Comparison of ENCODE assay signal across 8 cellular contexts in the genomic region with DNA sequence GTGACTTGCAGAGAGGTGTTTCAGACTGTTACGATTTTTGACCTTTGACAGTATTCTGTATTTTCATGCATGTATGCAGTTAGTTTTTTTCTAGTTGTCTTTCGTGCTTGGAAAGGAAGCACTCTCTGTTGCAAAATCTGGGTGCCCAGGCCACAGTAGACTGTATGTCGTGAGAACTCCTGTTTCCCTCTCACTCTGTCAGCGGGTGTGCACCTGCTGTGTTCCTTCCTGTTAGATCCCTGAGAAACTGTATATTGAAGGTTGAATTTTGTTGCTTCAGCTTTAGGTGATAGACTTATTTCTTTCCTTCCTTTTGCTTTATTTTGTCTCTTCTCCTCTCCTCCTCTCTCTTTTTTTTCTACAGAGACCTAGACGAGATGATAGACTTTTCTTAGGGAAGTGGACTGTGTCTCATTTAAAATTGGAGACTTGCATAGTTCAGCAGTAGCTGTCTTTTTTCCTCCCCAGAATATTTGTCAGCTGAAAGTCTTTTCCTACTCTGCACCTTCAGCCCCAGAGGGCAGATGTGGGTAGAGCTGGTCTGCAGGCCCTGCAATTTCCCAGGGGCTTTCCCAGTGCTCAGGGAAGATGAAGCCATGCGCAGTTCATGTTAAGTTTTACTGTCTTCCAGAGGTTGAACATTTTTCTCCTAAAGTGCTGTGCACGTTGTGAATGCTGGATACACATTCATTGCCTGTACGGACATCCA. TPM values are rescaled to one million over a fixed set of nuclear protein-coding genes. Genes with fewer than 3 reads are reported as not detected.
DNase-seq lines count a peak whose midpoint lies in the region; ATAC-seq and TF ChIP-seq lines count a peak whose summit lies in the region.

No MANE protein-coding gene starts in this region.

- 10 to 13% methylated on average over 6 to 8 of the region's 8 CpGs for WGBS in transverse colon (ENCODE audit: low coverage in 1 of 2), 2 donors

- H3K9me3 ChIP-seq in A673 (ENCODE audit: low read depth, low read length, poor library complexity, severe bottlenecking) = no peaks in the 10 kb centered on the region
- no peaks in the 10 kb centered on the region for H3K9me3 ChIP-seq in mucosa of rectum (ENCODE audit: control insufficient read depth in 2 of 2, low read length in 2 of 2)
- no peaks in the 10 kb centered on the region for H3K9me3 ChIP-seq in transverse colon

- H3K27me3 ChIP-seq in A673 (replicated peaks; ENCODE audit: insufficient read depth, low read depth, low read length, poor library complexity) (no peaks in the 10 kb centered on the region), H7 (ENCODE audit: control insufficient read depth, insufficient read depth, low read length) (no peaks in the 10 kb centered on the region), mucosa of rectum (ENCODE audit: control insufficient read depth in 2 of 2, insufficient read depth in 2 of 2, low read length in 2 of 2) (no peaks in the 10 kb centered on the region), transverse colon (no peaks in the 10 kb centered on the region)

- CTCF ChIA-PET in A673 (lab: Charles Lee) = interaction anchor here (0.6 to 0.7 kb wide), 2 partner anchors 20 to 468 kb away, joined by 3 to 6 read pairs; no protein-coding TSS in a partner anchor
- CTCF ChIA-PET in T-cell (lab: Charles Lee) = interaction anchor here (0.6 to 1.5 kb wide), 2 partner anchors 8 to 52 kb away, joined by 3 to 5 read pairs; no protein-coding TSS in a partner anchor

- TF ChIP-seq EP300 in transverse colon (IDR thresholded peaks at IDR 0.05; ENCODE audit: low read depth) = no peak

- peak; percentile 10 to 36 (median 19) for ATAC-seq in T-cell (replicated peaks in 1 of 4)
- ATAC-seq in HG03378 (IDR thresholded peaks at IDR 0.05; ENCODE audit: unreplicated experiment) = no peak

- H3K4me1 Mint-ChIP-seq in T-cell = peaks cover 59 to 69% (median 62%) of the 10 kb centered on the region in 3 donors
- peaks cover 66% of the 10 kb centered on the region for H3K4me1 Mint-ChIP-seq in dendritic cell treated with granulocyte-macrophage colony-stimulating factor and Interleukin-4, amounts not matched to agents 40 ng/mL and 50 ng/mL, for 4 days (ENCODE audit: low read depth)

- H3K27ac Mint-ChIP-seq in T-cell = peak overlapping the region; percentile 94 to 96
- peak overlapping the region; percentile 86 for H3K27ac Mint-ChIP-seq in dendritic cell treated with granulocyte-macrophage colony-stimulating factor and Interleukin-4, amounts not matched to agents 40 ng/mL and 50 ng/mL, for 4 days

- H3K27ac ChIP-seq in A673 (ENCODE audit: low read depth, low read length, poor library complexity, severe bottlenecking) (peak overlapping the region; percentile 98), mucosa of rectum (ENCODE audit: low read depth in 2 of 2, low read length in 2 of 2) (peak overlapping the region; percentile 91), transverse colon (peak overlapping the region; percentile 89 to 100 (median 97))

- POLR2A ChIA-PET in A673 (lab: Charles Lee; ENCODE audit: low non-redundant PET) (no interaction called here), T-cell (lab: Charles Lee) (interaction anchor here in 1 of 2 donors (0.5 to 2.0 kb wide), 3 partner anchors 22 to 1040 kb away, joined by 3 to 10 read pairs (median 9); no protein-coding TSS in a partner anchor)

- H3K4me3 ChIP-seq in A673 (ENCODE audit: low read depth, low read length, poor library complexity, severe bottlenecking) = peak overlapping the region; percentile 96
- peak overlapping the region; percentile 84 for H3K4me3 ChIP-seq in H7 (ENCODE audit: insufficient read depth, low read depth, low read length)
- peak overlapping the region; percentile 78 to 90 for H3K4me3 ChIP-seq in mucosa of rectum (ENCODE audit: low read length in 2 of 2)
- peak overlapping the region in 3 of 4 donors; percentile 70 to 99 (median 92) for H3K4me3 ChIP-seq in transverse colon

- no peaks in the 10 kb centered on the region for H3K36me3 Mint-ChIP-seq in T-cell
- peaks cover 16% of the 10 kb centered on the region for H3K36me3 Mint-ChIP-seq in dendritic cell treated with granulocyte-macrophage colony-stimulating factor and Interleukin-4, amounts not matched to agents 40 ng/mL and 50 ng/mL, for 4 days (ENCODE audit: low read depth)

- TF ChIP-seq CTCF in A673 (conservative IDR thresholded peaks at IDR 0.05; ENCODE audit: low read depth, low read length) = no peak
- no peak for TF ChIP-seq CTCF in transverse colon (IDR thresholded peaks at IDR 0.05)

- DNase-seq in A673 (ENCODE audit: low spot score) (peak; percentile 50), H7 (peak; percentile 63), T-cell (peak in 18 of 34 experiments; percentile 15 to 43 (median 27)), transverse colon (peak; percentile 23), NCI-H2029 (lab: John Stamatoyannopoulos, UW) (no peak)

- no peaks in the 10 kb centered on the region for H3K27me3 Mint-ChIP-seq in T-cell
- no peaks in the 10 kb centered on the region for H3K27me3 Mint-ChIP-seq in dendritic cell treated with granulocyte-macrophage colony-stimulating factor and Interleukin-4, amounts not matched to agents 40 ng/mL and 50 ng/mL, for 4 days

- intact Hi-C loops in A673 (cut with micrococcal nuclease; ENCODE audit: unreplicated experiment) (no loop called here), transverse colon (cut with DNase I; ENCODE audit: low total_unique reads) (no loop called here)
- intact Hi-C loops in dendritic cell treated with granulocyte-macrophage colony-stimulating factor and Interleukin-4, amounts not matched to agents 40 ng/mL and 50 ng/mL, for 4 days (cut with micrococcal nuclease) = loop anchor here (5.0 kb wide), 1 partner anchor 444 kb away; the partner anchor contains the start of gene LRRC3

- H3K36me3 ChIP-seq in A673 (ENCODE audit: insufficient read depth, low read length, poor library complexity, severe bottlenecking) = no peaks in the 10 kb centered on the region
- no peaks in the 10 kb centered on the region for H3K36me3 ChIP-seq in H7 (replicated peaks; ENCODE audit: control insufficient read depth, insufficient read depth, low read length)
- H3K36me3 ChIP-seq in mucosa of rectum (ENCODE audit: control insufficient read depth in 2 of 2, insufficient read depth in 2 of 2, low read length in 2 of 2) = no peaks in the 10 kb centered on the region
- H3K36me3 ChIP-seq in transverse colon = no peaks in the 10 kb centered on the region

- peak overlapping the region; percentile 92 to 96 (median 92) for H3K4me3 Mint-ChIP-seq in T-cell
- H3K4me3 Mint-ChIP-seq in dendritic cell treated with granulocyte-macrophage colony-stimulating factor and Interleukin-4, amounts not matched to agents 40 ng/mL and 50 ng/mL, for 4 days = peak overlapping the region; percentile 78

- BruUV-seq in A673 (replicated peaks; lab: Mats Ljungman, UMichigan) = TSS peak; percentile 39

- peak overlapping the region; percentile 68 to 78 for H3K9ac ChIP-seq in mucosa of rectum (ENCODE audit: low read depth in 1 of 2, low read length in 2 of 2)

- no peak for TF ChIP-seq POLR2A in transverse colon (IDR thresholded peaks at IDR 0.05)

- in situ Hi-C loops in transverse colon (cut with MboI; ENCODE audit: low pct_ligation_motif_present in 1 of 4, low pct_unique_long_range_greater_than_20kb in 1 of 4, low sequenced_read_pairs in 3 of 4) = no loop called here

- H3K9me3 Mint-ChIP-seq in T-cell = no peaks in the 10 kb centered on the region
- H3K9me3 Mint-ChIP-seq in dendritic cell treated with granulocyte-macrophage colony-stimulating factor and Interleukin-4, amounts not matched to agents 40 ng/mL and 50 ng/mL, for 4 days = no peaks in the 10 kb centered on the region

- H3K4me1 ChIP-seq in A673 (ENCODE audit: insufficient read depth, low read length, poor library complexity, severe bottlenecking) (peaks cover 20% of the 10 kb centered on the region), mucosa of rectum (ENCODE audit: control insufficient read depth in 2 of 2, insufficient read depth in 2 of 2, low read length in 2 of 2) (peaks cover 4 to 14% of the 10 kb centered on the region in 2 donors), transverse colon (peaks cover 11 to 52% (median 27%) of the 10 kb centered on the region in 4 donors)

RNA-seq across cellular contexts. Expression of gene TRAPPC10, which starts 1.4 kb away (rescaled TPM):
- total RNA-seq in A673 (2021) = 46.6 and 51.4 TPM in 2 replicates
- 24.8 and 34.5 TPM in 2 replicates for total RNA-seq in H7 (2014; rRNA removed; shearing (Covaris generic))
- 100 to 1,000 TPM in 2 of 5 donors, 10 to 100 TPM in 3; 82.5 to 144 (median 92.2) TPM for total RNA-seq in T-cell
- total RNA-seq in transverse colon = 10 to 100 TPM; 71.0 to 81.5 (median 79.8) TPM
